8 cellular contexts compared by ENCODE assay signal in the genomic region with DNA sequence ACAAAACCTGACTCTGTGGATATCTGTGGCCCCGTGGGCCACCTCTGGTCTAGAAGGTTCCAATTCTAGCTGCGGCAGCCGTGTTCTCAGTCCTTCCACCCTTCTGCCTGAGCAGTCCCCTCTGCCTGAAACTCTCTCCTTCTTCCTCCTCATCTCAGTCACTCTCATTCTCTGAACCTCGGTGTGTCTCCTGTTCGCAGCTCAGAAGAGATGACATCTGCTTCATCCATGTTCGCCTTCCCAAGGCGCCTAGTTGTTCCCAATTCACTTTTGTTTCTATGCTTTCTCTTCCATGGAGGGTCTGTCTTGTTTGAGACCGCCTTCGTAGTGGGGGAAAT.
DNase-seq lines count a peak whose midpoint lies in the region; ATAC-seq and TF ChIP-seq lines count a peak whose summit lies in the region.

No MANE protein-coding gene starts in this region.

- CTCF ChIA-PET in activated CD4-positive, alpha-beta T cell treated with anti-CD3 and anti-CD28 coated beads, Interleukin-2, amount 10 ng/mL, durations not matched to agents 7 days and 5 days (lab: Charles Lee), result interaction anchor here (1.0 to 2.6 kb wide), 3 partner anchors 11 to 30 kb away, joined by 4 to 13 read pairs (median 12); no protein-coding TSS in a partner anchor

- H3K36me3 ChIP-seq in SJCRH30, result no peaks in the 10 kb centered on the region
- H3K36me3 ChIP-seq in right lobe of liver, result no peaks in the 10 kb centered on the region

- H3K27me3 ChIP-seq in SJCRH30 (no peaks in the 10 kb centered on the region), right lobe of liver (no peaks in the 10 kb centered on the region)

- TF ChIP-seq POLR2A in right lobe of liver (IDR thresholded peaks at IDR 0.05), result no peak

- ATAC-seq in right lobe of liver, result no peak

- H3K4me3 Mint-ChIP-seq in activated CD4-positive, alpha-beta T cell treated with anti-CD3 and anti-CD28 coated beads, Interleukin-2, amount 10 ng/mL, durations not matched to agents 7 days and 5 days, result no peak overlapping the region
- peak overlapping the region; percentile 7 for H3K4me3 Mint-ChIP-seq in type B pancreatic cell

- H3K9me3 ChIP-seq in SJCRH30 (replicated peaks) (no peaks in the 10 kb centered on the region), right lobe of liver (no peaks in the 10 kb centered on the region)

- no peak for DNase-seq in activated CD4-positive, alpha-beta T cell treated with anti-CD3 and anti-CD28 coated beads, Interleukin-2, amount 10 ng/mL, durations not matched to agents 7 days and 5 days
- DNase-seq in activated CD4-positive, alpha-beta T cell treated with anti-CD3 and anti-CD28 coated beads for 48 hours, result no peak
- DNase-seq in SJCRH30 (peak in 1 of 2 experiments; percentile 71), right lobe of liver (no peak), type B pancreatic cell (ENCODE audit: extremely low spot score, unreplicated experiment) (no peak), superior temporal gyrus (ENCODE audit: extremely low spot score) (no peak), A172 (ENCODE audit: low spot score) (no peak)
- DNase-seq in NK-92 treated with Interleukin-12 subunit alpha and Interleukin-12 subunit beta, amount 100 ng/mL, for 24 hours (lab: John Stamatoyannopoulos, UW), result no peak

- peak overlapping the region; percentile 50 for H3K4me3 ChIP-seq in SJCRH30
- no peak overlapping the region for H3K4me3 ChIP-seq in right lobe of liver

- no peaks in the 10 kb centered on the region for H3K36me3 Mint-ChIP-seq in activated CD4-positive, alpha-beta T cell treated with anti-CD3 and anti-CD28 coated beads, Interleukin-2, amount 10 ng/mL, durations not matched to agents 7 days and 5 days (ENCODE audit: low read depth)
- H3K36me3 Mint-ChIP-seq in type B pancreatic cell, result no peaks in the 10 kb centered on the region

- H3K9me3 Mint-ChIP-seq in activated CD4-positive, alpha-beta T cell treated with anti-CD3 and anti-CD28 coated beads, Interleukin-2, amount 10 ng/mL, durations not matched to agents 7 days and 5 days, result no peaks in the 10 kb centered on the region
- no peaks in the 10 kb centered on the region for H3K9me3 Mint-ChIP-seq in type B pancreatic cell

- H3K27ac ChIP-seq in SJCRH30 (peak overlapping the region; percentile 14), right lobe of liver (peak overlapping the region; percentile 51 to 63 (median 62))

- TF ChIP-seq CTCF in right lobe of liver (IDR thresholded peaks at IDR 0.05) (no peak), type B pancreatic cell (conservative IDR thresholded peaks at IDR 0.05) (no peak)

- WGBS in right lobe of liver (ENCODE audit: insufficient coverage, low coverage, low lambda C conversion rate, missing lambda C conversion rate), result 71% methylated on average over 9 of the region's 9 CpGs

- H3K4me1 Mint-ChIP-seq in activated CD4-positive, alpha-beta T cell treated with anti-CD3 and anti-CD28 coated beads, Interleukin-2, amount 10 ng/mL, durations not matched to agents 7 days and 5 days, result peaks cover 28% of the 10 kb centered on the region
- peaks cover 30% of the 10 kb centered on the region for H3K4me1 Mint-ChIP-seq in type B pancreatic cell (ENCODE audit: unreplicated experiment)

- peak overlapping the region; percentile 21 for H3K27ac Mint-ChIP-seq in activated CD4-positive, alpha-beta T cell treated with anti-CD3 and anti-CD28 coated beads, Interleukin-2, amount 10 ng/mL, durations not matched to agents 7 days and 5 days
- peak overlapping the region; percentile 15 for H3K27ac Mint-ChIP-seq in type B pancreatic cell

- H3K27me3 Mint-ChIP-seq in activated CD4-positive, alpha-beta T cell treated with anti-CD3 and anti-CD28 coated beads, Interleukin-2, amount 10 ng/mL, durations not matched to agents 7 days and 5 days, result peaks cover 2% of the 10 kb centered on the region
- no peaks in the 10 kb centered on the region for H3K27me3 Mint-ChIP-seq in type B pancreatic cell

- H3K4me1 ChIP-seq in SJCRH30, result peaks cover 23% of the 10 kb centered on the region
- H3K4me1 ChIP-seq in right lobe of liver, result peaks cover 0 to 20% (median 5%) of the 10 kb centered on the region in 4 donors

- POLR2A ChIA-PET in activated CD4-positive, alpha-beta T cell treated with anti-CD3 and anti-CD28 coated beads, Interleukin-2, amount 10 ng/mL, durations not matched to agents 7 days and 5 days (lab: Charles Lee), result no interaction called here

- intact Hi-C loops in right lobe of liver (cut with DNase I), result no loop called here
